ENCODE assay signal across 8 cellular contexts in the genomic region with DNA sequence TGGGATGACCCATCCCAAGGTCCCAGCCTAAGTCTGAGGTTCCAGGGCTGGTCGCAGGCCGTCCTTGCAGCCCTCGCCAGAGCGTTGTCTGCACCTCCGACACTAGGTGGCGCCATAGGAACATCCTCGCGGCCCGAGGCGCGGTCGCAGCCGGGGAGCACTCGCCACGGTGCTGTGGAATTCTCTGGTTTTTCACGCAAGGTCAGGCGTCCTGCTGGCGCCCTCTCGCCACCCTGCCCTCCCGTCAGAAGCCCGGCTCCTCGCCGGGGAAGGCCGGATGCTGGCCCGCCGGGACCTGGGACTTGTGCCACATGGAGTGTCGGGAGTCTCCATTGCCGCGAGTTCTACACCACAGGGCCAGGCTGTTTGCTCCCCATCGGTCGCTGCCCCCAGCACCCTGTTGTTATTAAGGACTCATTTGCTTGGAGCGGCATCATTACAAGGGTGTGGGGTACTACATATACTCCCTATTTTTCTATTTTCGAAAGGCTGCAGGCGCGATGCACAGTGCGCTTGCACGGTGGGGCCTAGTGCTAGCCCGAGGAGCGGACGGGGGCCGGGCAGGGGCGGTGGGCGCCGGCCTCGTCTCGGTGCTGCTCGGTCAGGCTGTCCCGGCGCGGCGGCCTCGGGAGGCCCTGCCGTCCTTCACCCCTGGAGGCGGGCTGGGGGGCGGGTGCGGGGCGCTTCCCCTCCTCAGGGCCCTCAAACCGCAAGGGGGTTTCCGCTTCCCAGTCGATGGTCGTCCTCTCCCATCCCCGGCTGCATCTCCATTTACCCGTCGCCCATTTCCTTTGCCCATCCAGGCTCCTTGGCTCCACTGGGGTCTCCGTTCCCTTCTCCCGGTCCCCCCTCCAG.
DNase-seq lines count a peak whose midpoint lies in the region; ATAC-seq and TF ChIP-seq lines count a peak whose summit lies in the region.

No MANE protein-coding gene starts in this region.

- DNase-seq in COLO829 (ENCODE audit: low spot score): peak; percentile 75
- DNase-seq in activated T-cell treated with anti-CD3 and anti-CD28 coated beads for 48 hours (ENCODE audit: low read depth): peak; percentile 72
- peak; percentile 61 for DNase-seq in stimulated activated CD8-positive, alpha-beta memory T cell treated with anti-CD3 and anti-CD28 coated beads, Interleukin-7, amount 100 ng/mL, for 24 hours (ENCODE audit: low read depth)

- H3K4me1 ChIP-seq in OCI-LY1 (ENCODE audit: insufficient read depth, low read length, severe bottlenecking) (peaks cover 10% of the 10 kb centered on the region), esophagus (ENCODE audit: control insufficient read depth in 2 of 2, insufficient read depth in 2 of 2, low read length in 1 of 2) (peaks cover 4 to 5% of the 10 kb centered on the region in 2 donors), muscle layer of duodenum (ENCODE audit: control insufficient read depth in 1 of 2, insufficient read depth in 2 of 2, low read length in 2 of 2) (peaks cover 0 to 27% of the 10 kb centered on the region in 2 donors)

- H3K9me2 ChIP-seq in OCI-LY1 (ENCODE audit: low read depth, low read length): no peaks in the 10 kb centered on the region

- WGBS in esophagus, 2 donors: 15 to 18% methylated on average over 55 to 66 of the region's 66 CpGs

- peak overlapping the region; percentile 15; the same call in 1 of the 2 replicates for H2AFZ ChIP-seq in OCI-LY1 (ENCODE audit: low read length)

- H3K9me3 ChIP-seq in OCI-LY1 (ENCODE audit: low read length) (no peaks in the 10 kb centered on the region), esophagus (ENCODE audit: control insufficient read depth in 2 of 2, insufficient read depth in 1 of 2, low read depth in 1 of 2, low read length in 1 of 2) (no peaks in the 10 kb centered on the region), muscle layer of duodenum (ENCODE audit: control insufficient read depth in 1 of 2, low read length in 2 of 2) (no peaks in the 10 kb centered on the region)

- no peaks in the 10 kb centered on the region for H3K79me2 ChIP-seq in OCI-LY1 (ENCODE audit: insufficient read depth, low read length)

- H3K36me3 ChIP-seq in OCI-LY1 (ENCODE audit: insufficient read depth, low read length): no peaks in the 10 kb centered on the region
- H3K36me3 ChIP-seq in esophagus (ENCODE audit: control insufficient read depth in 2 of 2, insufficient read depth in 2 of 2, low read length in 1 of 2): no peaks in the 10 kb centered on the region
- no peaks in the 10 kb centered on the region for H3K36me3 ChIP-seq in muscle layer of duodenum (ENCODE audit: control insufficient read depth in 1 of 2, insufficient read depth in 2 of 2, low read length in 2 of 2)

- H3K4me2 ChIP-seq in OCI-LY1 (ENCODE audit: low read length): peak overlapping the region; percentile 76

- H3K27ac ChIP-seq in OCI-LY1 (ENCODE audit: low read depth, low read length, poor library complexity, severe bottlenecking): no peak overlapping the region
- H3K27ac ChIP-seq in esophagus (ENCODE audit: low read depth in 2 of 2, low read length in 1 of 2): peak overlapping the region in 1 of 2 donors; percentile 35
- peak overlapping the region; percentile 58 for H3K27ac ChIP-seq in muscle layer of duodenum (ENCODE audit: low read length)

- H3K4me3 ChIP-seq in OCI-LY1 (ENCODE audit: low read depth, low read length, poor library complexity, severe bottlenecking) (peak overlapping the region; percentile 58), esophagus (ENCODE audit: low read depth in 1 of 2, low read length in 2 of 2) (peak overlapping the region; percentile 45 to 57), muscle layer of duodenum (ENCODE audit: low read depth in 1 of 2, low read length in 2 of 2) (peak overlapping the region; percentile 59 to 66)

- no peaks in the 10 kb centered on the region for H3F3A ChIP-seq in OCI-LY1 (ENCODE audit: insufficient read depth, low read length)

- TF ChIP-seq CTCF in OCI-LY1 (IDR thresholded peaks at IDR 0.05; ENCODE audit: low read length): peak; percentile 95

- ATAC-seq in GM19438 (IDR thresholded peaks at IDR 0.05; ENCODE audit: low read depth, unreplicated experiment) (peak; percentile 96), HG03558 (IDR thresholded peaks at IDR 0.05; ENCODE audit: extremely low read depth, unreplicated experiment) (peak; percentile 96)

- no peaks in the 10 kb centered on the region for H4K20me1 ChIP-seq in OCI-LY1 (ENCODE audit: insufficient read depth, low read length)

- H3K9ac ChIP-seq in OCI-LY1 (ENCODE audit: low read length): peak overlapping the region; percentile 54; the same call in 1 of the 2 replicates

- H3K27me3 ChIP-seq in OCI-LY1 (ENCODE audit: insufficient read depth, low read length) (no peaks in the 10 kb centered on the region; the same call in 1 of the 2 replicates), esophagus (ENCODE audit: control insufficient read depth in 1 of 2, insufficient read depth in 2 of 2, low read length in 2 of 2) (no peaks in the 10 kb centered on the region), muscle layer of duodenum (ENCODE audit: low read depth, low read length) (no peaks in the 10 kb centered on the region)
